1 cellular context compared by ENCODE assay signal in the genomic region with DNA sequence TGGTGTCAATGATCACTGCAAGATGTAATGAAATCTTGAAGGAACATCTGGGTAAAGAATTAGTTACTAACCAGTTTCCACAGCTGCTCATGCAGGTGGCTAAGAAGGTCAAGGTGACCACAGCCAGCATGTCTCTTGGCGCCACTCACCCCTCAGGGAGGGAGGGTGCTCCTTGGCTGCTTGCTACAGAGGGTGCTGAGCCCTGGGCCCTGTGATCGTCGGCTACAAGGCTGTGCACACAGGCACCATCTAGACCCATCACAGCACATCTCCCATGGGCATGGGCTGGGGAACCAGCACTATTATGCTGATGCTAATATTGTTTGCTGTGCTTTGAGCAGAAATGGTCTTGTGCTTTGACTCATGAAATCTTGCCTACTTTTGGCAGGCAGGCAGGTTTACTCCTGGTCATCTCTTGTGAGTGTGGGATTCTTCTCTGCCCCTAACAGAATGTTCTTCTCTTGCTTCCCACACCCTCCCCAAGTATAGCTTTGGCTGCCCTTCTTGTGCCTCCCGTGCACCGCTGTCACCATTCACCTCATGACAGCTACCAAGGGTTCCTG.
A peak's percentile ranks its signal among the peaks of the same experiment; 100 is the strongest.
TF ChIP-seq lines count a peak whose summit lies in the region.

No MANE protein-coding gene starts in this region.

TF ChIP-seq in K562, 482 proteins besides CTCF, POLR2A, EP300 and RAD21 (continued from another document):
- peak; percentile 40; the same call in 1 of the 2 replicates for TF ChIP-seq POLR2AphosphoS5 (IDR thresholded peaks at IDR 0.05; ENCODE audit: control insufficient read depth, insufficient read depth, low read depth, low read length)
- TF ChIP-seq, protein P1, sequence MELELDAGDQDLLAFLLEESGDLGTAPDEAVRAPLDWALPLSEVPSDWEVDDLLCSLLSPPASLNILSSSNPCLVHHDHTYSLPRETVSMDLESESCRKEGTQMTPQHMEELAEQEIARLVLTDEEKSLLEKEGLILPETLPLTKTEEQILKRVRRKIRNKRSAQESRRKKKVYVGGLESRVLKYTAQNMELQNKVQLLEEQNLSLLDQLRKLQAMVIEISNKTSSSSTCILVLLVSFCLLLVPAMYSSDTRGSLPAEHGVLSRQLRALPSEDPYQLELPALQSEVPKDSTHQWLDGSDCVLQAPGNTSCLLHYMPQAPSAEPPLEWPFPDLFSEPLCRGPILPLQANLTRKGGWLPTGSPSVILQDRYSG (tag; conservative IDR thresholded peaks at IDR 0.05; ENCODE audit: low read depth) = no peak
- TF ChIP-seq ZNF165 (CRISPR knock-in tag; IDR thresholded peaks at IDR 0.05; ENCODE audit: borderline replicate concordance) = no peak
- TF ChIP-seq, protein P2, sequence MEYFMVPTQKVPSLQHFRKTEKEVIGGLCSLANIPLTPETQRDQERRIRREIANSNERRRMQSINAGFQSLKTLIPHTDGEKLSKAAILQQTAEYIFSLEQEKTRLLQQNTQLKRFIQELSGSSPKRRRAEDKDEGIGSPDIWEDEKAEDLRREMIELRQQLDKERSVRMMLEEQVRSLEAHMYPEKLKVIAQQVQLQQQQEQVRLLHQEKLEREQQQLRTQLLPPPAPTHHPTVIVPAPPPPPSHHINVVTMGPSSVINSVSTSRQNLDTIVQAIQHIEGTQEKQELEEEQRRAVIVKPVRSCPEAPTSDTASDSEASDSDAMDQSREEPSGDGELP (CRISPR knock-in tag; IDR thresholded peaks at IDR 0.05; ENCODE audit: borderline replicate concordance) = 0 out of 2 replicates have a peak, but pooled peaks have one; percentile 17
- TF ChIP-seq, protein P3, sequence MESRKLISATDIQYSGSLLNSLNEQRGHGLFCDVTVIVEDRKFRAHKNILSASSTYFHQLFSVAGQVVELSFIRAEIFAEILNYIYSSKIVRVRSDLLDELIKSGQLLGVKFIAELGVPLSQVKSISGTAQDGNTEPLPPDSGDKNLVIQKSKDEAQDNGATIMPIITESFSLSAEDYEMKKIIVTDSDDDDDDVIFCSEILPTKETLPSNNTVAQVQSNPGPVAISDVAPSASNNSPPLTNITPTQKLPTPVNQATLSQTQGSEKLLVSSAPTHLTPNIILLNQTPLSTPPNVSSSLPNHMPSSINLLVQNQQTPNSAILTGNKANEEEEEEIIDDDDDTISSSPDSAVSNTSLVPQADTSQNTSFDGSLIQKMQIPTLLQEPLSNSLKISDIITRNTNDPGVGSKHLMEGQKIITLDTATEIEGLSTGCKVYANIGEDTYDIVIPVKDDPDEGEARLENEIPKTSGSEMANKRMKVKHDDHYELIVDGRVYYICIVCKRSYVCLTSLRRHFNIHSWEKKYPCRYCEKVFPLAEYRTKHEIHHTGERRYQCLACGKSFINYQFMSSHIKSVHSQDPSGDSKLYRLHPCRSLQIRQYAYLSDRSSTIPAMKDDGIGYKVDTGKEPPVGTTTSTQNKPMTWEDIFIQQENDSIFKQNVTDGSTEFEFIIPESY (CRISPR knock-in tag; IDR thresholded peaks at IDR 0.05) = peak; percentile 41; the same call in 1 of the 2 replicates
- TF ChIP-seq, protein P4, sequence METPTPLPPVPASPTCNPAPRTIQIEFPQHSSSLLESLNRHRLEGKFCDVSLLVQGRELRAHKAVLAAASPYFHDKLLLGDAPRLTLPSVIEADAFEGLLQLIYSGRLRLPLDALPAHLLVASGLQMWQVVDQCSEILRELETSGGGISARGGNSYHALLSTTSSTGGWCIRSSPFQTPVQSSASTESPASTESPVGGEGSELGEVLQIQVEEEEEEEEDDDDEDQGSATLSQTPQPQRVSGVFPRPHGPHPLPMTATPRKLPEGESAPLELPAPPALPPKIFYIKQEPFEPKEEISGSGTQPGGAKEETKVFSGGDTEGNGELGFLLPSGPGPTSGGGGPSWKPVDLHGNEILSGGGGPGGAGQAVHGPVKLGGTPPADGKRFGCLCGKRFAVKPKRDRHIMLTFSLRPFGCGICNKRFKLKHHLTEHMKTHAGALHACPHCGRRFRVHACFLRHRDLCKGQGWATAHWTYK (CRISPR knock-in tag; IDR thresholded peaks at IDR 0.05) = no peak
- no peak for TF ChIP-seq ZNF239 (CRISPR knock-in tag; IDR thresholded peaks at IDR 0.05)
- TF ChIP-seq TEAD4 (IDR thresholded peaks at IDR 0.05; ENCODE audit: low read length) = peak; percentile 47; the same call in 1 of the 2 replicates
- TF ChIP-seq TEAD4 (CRISPR knock-in tag; IDR thresholded peaks at IDR 0.05; ENCODE audit: borderline replicate concordance) = no peak
- no peak for TF ChIP-seq GABPB2 (CRISPR knock-in tag; conservative IDR thresholded peaks at IDR 0.05)
- peak; percentile 69 for TF ChIP-seq CBFA2T3 (IDR thresholded peaks at IDR 0.05)
- TF ChIP-seq, protein P5, sequence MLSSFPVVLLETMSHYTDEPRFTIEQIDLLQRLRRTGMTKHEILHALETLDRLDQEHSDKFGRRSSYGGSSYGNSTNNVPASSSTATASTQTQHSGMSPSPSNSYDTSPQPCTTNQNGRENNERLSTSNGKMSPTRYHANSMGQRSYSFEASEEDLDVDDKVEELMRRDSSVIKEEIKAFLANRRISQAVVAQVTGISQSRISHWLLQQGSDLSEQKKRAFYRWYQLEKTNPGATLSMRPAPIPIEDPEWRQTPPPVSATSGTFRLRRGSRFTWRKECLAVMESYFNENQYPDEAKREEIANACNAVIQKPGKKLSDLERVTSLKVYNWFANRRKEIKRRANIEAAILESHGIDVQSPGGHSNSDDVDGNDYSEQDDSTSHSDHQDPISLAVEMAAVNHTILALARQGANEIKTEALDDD (IDR thresholded peaks at IDR 0.05) = peak; percentile 59
- TF ChIP-seq HMG20B (CRISPR knock-in tag; IDR thresholded peaks at IDR 0.05) = no peak
- TF ChIP-seq, protein P6, sequence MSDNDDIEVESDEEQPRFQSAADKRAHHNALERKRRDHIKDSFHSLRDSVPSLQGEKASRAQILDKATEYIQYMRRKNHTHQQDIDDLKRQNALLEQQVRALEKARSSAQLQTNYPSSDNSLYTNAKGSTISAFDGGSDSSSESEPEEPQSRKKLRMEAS (CRISPR knock-in tag; IDR thresholded peaks at IDR 0.05) = no peak
- TF ChIP-seq ARID2 (IDR thresholded peaks at IDR 0.05) = no peak
- no peak for TF ChIP-seq TFAM (CRISPR knock-in tag; conservative IDR thresholded peaks at IDR 0.05)
- no peak for TF ChIP-seq KDM2B (CRISPR knock-in tag; IDR thresholded peaks at IDR 0.05)
- TF ChIP-seq MTF1 (CRISPR knock-in tag; IDR thresholded peaks at IDR 0.05; ENCODE audit: borderline replicate concordance) = no peak
- peak; percentile 35; the same call in 1 of the 2 replicates for TF ChIP-seq TAL1 (IDR thresholded peaks at IDR 0.05)
- TF ChIP-seq NFE2L1 (tag; IDR thresholded peaks at IDR 0.05; ENCODE audit: borderline replicate concordance, low read depth) = no peak
- no peak for TF ChIP-seq RBM34 (IDR thresholded peaks at IDR 0.05; ENCODE audit: borderline replicate concordance, insufficient read depth, low read length)
- TF ChIP-seq, protein P7, sequence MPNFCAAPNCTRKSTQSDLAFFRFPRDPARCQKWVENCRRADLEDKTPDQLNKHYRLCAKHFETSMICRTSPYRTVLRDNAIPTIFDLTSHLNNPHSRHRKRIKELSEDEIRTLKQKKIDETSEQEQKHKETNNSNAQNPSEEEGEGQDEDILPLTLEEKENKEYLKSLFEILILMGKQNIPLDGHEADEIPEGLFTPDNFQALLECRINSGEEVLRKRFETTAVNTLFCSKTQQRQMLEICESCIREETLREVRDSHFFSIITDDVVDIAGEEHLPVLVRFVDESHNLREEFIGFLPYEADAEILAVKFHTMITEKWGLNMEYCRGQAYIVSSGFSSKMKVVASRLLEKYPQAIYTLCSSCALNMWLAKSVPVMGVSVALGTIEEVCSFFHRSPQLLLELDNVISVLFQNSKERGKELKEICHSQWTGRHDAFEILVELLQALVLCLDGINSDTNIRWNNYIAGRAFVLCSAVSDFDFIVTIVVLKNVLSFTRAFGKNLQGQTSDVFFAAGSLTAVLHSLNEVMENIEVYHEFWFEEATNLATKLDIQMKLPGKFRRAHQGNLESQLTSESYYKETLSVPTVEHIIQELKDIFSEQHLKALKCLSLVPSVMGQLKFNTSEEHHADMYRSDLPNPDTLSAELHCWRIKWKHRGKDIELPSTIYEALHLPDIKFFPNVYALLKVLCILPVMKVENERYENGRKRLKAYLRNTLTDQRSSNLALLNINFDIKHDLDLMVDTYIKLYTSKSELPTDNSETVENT (CRISPR knock-in tag; IDR thresholded peaks at IDR 0.05) = no peak
- peak; percentile 68 for TF ChIP-seq CBFA2T2 (conservative IDR thresholded peaks at IDR 0.05)
- TF ChIP-seq KDM1A (IDR thresholded peaks at IDR 0.05) = no peak
- TF ChIP-seq KLF1 (tag; IDR thresholded peaks at IDR 0.05) = no peak
- no peak for TF ChIP-seq TBP (optimal IDR thresholded peaks at IDR 0.05; ENCODE audit: low read depth, low read length)
- TF ChIP-seq ZC3H11A (IDR thresholded peaks at IDR 0.05; ENCODE audit: low read depth, low read length) = no peak
- no peak for TF ChIP-seq SRSF1 (IDR thresholded peaks at IDR 0.05; ENCODE audit: low read depth, low read length)
- TF ChIP-seq, protein P8, sequence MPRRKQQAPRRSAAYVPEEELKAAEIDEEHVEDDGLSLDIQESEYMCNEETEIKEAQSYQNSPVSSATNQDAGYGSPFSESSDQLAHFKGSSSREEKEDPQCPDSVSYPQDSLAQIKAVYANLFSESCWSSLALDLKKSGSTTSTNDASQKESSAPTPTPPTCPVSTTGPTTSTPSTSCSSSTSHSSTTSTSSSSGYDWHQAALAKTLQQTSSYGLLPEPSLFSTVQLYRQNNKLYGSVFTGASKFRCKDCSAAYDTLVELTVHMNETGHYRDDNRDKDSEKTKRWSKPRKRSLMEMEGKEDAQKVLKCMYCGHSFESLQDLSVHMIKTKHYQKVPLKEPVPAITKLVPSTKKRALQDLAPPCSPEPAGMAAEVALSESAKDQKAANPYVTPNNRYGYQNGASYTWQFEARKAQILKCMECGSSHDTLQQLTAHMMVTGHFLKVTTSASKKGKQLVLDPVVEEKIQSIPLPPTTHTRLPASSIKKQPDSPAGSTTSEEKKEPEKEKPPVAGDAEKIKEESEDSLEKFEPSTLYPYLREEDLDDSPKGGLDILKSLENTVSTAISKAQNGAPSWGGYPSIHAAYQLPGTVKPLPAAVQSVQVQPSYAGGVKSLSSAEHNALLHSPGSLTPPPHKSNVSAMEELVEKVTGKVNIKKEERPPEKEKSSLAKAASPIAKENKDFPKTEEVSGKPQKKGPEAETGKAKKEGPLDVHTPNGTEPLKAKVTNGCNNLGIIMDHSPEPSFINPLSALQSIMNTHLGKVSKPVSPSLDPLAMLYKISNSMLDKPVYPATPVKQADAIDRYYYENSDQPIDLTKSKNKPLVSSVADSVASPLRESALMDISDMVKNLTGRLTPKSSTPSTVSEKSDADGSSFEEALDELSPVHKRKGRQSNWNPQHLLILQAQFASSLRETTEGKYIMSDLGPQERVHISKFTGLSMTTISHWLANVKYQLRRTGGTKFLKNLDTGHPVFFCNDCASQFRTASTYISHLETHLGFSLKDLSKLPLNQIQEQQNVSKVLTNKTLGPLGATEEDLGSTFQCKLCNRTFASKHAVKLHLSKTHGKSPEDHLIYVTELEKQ (CRISPR knock-in tag; IDR thresholded peaks at IDR 0.05) = no peak
